Comparison of ENCODE assay signal across 18 cellular contexts in the genomic region with DNA sequence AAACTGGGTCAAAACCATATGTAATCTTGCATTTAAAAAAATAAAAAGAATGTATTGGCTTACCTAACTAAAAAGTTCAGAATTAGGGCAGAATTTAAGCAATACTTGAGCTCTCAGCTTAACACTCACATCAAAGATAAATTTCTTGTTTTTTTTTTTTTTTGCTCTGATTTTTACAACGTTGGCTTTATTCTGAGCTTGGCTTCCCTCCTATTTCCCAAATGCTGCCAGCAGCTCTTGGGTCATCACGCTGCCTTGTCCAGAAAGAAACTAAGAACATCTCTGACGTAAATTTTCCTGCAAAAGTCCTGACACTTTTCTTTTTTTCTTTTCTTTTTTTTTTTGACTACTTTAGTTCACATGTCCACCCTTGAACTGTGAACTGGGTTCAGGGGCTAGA.
A peak's percentile ranks its signal among the peaks of the same experiment; 100 is the strongest.
DNase-seq lines count a peak whose midpoint lies in the region; ATAC-seq and TF ChIP-seq lines count a peak whose summit lies in the region.
"Had no signal": no experiment of that assay in that cellular context is flagged by ENCODE, and none has a peak within 500 bp of the region (broad histone marks: within the 10 kb centered on the region; RNA-seq: fewer than 3 reads in every experiment).

No MANE protein-coding gene starts in this region.

- peak overlapping the region in 9 of 10 donors; percentile 8 to 74 (median 60) for H3K4me3 Mint-ChIP-seq in naive thymus-derived CD8-positive, alpha-beta T cell
- H3K4me3 Mint-ChIP-seq in endothelial cell (ENCODE audit: unreplicated experiment), result no peak overlapping the region
- H3K4me3 Mint-ChIP-seq: naive B cell; stimulated activated memory B cell treated with anti-CD40 and anti-IgM and Interleukin-4, amounts not matched to agents 10 μg/mL and 1 μg/mL and 100 μg/mL, for 72 hours had no signal

- no peak for TF ChIP-seq CTCF in ascending aorta (IDR thresholded peaks at IDR 0.05)
- TF ChIP-seq CTCF in heart right ventricle (IDR thresholded peaks at IDR 0.05), result no peak
- no peak for TF ChIP-seq CTCF in tibial artery (IDR thresholded peaks at IDR 0.05)
- no peak for TF ChIP-seq CTCF in endothelial cell (IDR thresholded peaks at IDR 0.05; ENCODE audit: unreplicated experiment)

- H3K4me1 Mint-ChIP-seq in naive thymus-derived CD8-positive, alpha-beta T cell, result peaks cover 13 to 35% (median 27%) of the 10 kb centered on the region in 4 donors
- H3K4me1 Mint-ChIP-seq in endothelial cell (ENCODE audit: unreplicated experiment), result no peaks in the 10 kb centered on the region
- H3K4me1 Mint-ChIP-seq: naive B cell; stimulated activated memory B cell treated with anti-CD40 and anti-IgM and Interleukin-4, amounts not matched to agents 10 μg/mL and 1 μg/mL and 100 μg/mL, for 72 hours had no signal

- peaks cover 0 to 32% (median 15%) of the 10 kb centered on the region in 9 donors for H3K9me3 Mint-ChIP-seq in naive thymus-derived CD8-positive, alpha-beta T cell
- H3K9me3 Mint-ChIP-seq in endothelial cell (ENCODE audit: unreplicated experiment), result no peaks in the 10 kb centered on the region

- H3K27ac Mint-ChIP-seq in naive thymus-derived CD8-positive, alpha-beta T cell, result peak overlapping the region; percentile 17 to 91 (median 58)
- no peak overlapping the region for H3K27ac Mint-ChIP-seq in endothelial cell (ENCODE audit: unreplicated experiment)
- H3K27ac Mint-ChIP-seq: stimulated activated memory B cell treated with anti-CD40 and anti-IgM and Interleukin-4, amounts not matched to agents 10 μg/mL and 1 μg/mL and 100 μg/mL, for 72 hours had no signal

- peaks cover 0 to 7% of the 10 kb centered on the region in 2 donors for H3K9me3 ChIP-seq in ascending aorta
- H3K9me3 ChIP-seq in heart right ventricle, result peaks cover 0 to 37% (median 5%) of the 10 kb centered on the region in 11 donors
- H3K9me3 ChIP-seq in tibial artery, result peaks cover 0 to 15% (median 4%) of the 10 kb centered on the region in 3 donors
- H3K9me3 ChIP-seq: upper lobe of left lung had no signal

- peak in 5 of 8 donors; percentile 47 to 63 (median 51) for ATAC-seq in heart right ventricle
- no peak for ATAC-seq in naive thymus-derived CD8-positive, alpha-beta T cell
- ATAC-seq: foreskin keratinocyte; left colon; stimulated activated memory B cell treated with anti-CD40 and anti-IgM and Interleukin-4, amounts not matched to agents 10 μg/mL and 1 μg/mL and 100 μg/mL, for 72 hours had no signal

- POLR2A ChIA-PET in naive thymus-derived CD8-positive, alpha-beta T cell (lab: Charles Lee), result interaction anchor here (1.3 kb wide), 2 partner anchors 151 to 162 kb away, joined by 3 to 5 read pairs; a partner anchor contains a TSS

- 59 to 65% methylated on average over 3 of the region's 3 CpGs for WGBS in heart right ventricle, 2 donors

- H3K4me3 ChIP-seq in ascending aorta, result no peak overlapping the region
- no peak overlapping the region for H3K4me3 ChIP-seq in heart right ventricle
- H3K4me3 ChIP-seq in tibial artery, result no peak overlapping the region
- H3K4me3 ChIP-seq: upper lobe of left lung had no signal

- H3K27me3 ChIP-seq in ascending aorta (no peaks in the 10 kb centered on the region), heart right ventricle (no peaks in the 10 kb centered on the region), tibial artery (no peaks in the 10 kb centered on the region)
- H3K27me3 ChIP-seq: foreskin keratinocyte, upper lobe of left lung had no signal

- H3K36me3 ChIP-seq in ascending aorta, result no peaks in the 10 kb centered on the region
- no peaks in the 10 kb centered on the region for H3K36me3 ChIP-seq in heart right ventricle
- H3K36me3 ChIP-seq in tibial artery, result no peaks in the 10 kb centered on the region
- H3K36me3 ChIP-seq: upper lobe of left lung had no signal

- DNase-seq in ascending aorta (ENCODE audit: low spot score in 2 of 2), result peak in 1 of 2 donors; percentile 84
- DNase-seq in heart right ventricle, result no peak
- no peak for DNase-seq in naive thymus-derived CD8-positive, alpha-beta T cell
- DNase-seq in tibial artery, result peak; percentile 76 to 90
- DNase-seq in HCEC 1CT, result no peak
- no peak for DNase-seq in stimulated activated CD4-positive, alpha-beta T cell treated with anti-CD3 and anti-CD28 coated beads, Interleukin-2, amount 100 ng/mL, for 24 hours
- DNase-seq in activated CD4-positive, alpha-beta T cell treated with anti-CD3 and anti-CD28 coated beads for 48 hours, result no peak
- DNase-seq in endothelial cell (ENCODE audit: low spot score), result no peak
- DNase-seq: activated CD4-positive, CD25-positive, alpha-beta regulatory T cell; amniotic stem cell; cerebellar nuclear complex; DMS79 treated with DMSO at 0.1 percent for 48 hours; foreskin keratinocyte; left colon; naive B cell; NCI-H1436; upper lobe of left lung had no signal

- no peaks in the 10 kb centered on the region for H3K27me3 Mint-ChIP-seq in naive thymus-derived CD8-positive, alpha-beta T cell
- H3K27me3 Mint-ChIP-seq in endothelial cell (ENCODE audit: unreplicated experiment), result no peaks in the 10 kb centered on the region
- H3K27me3 Mint-ChIP-seq: naive B cell; stimulated activated memory B cell treated with anti-CD40 and anti-IgM and Interleukin-4, amounts not matched to agents 10 μg/mL and 1 μg/mL and 100 μg/mL, for 72 hours had no signal

- peaks cover 0 to 20% (median 13%) of the 10 kb centered on the region in 3 donors for H3K36me3 Mint-ChIP-seq in naive thymus-derived CD8-positive, alpha-beta T cell
- H3K36me3 Mint-ChIP-seq in endothelial cell (ENCODE audit: low read depth, unreplicated experiment), result peaks cover 6% of the 10 kb centered on the region

- peak overlapping the region; percentile 69 to 72 for H3K27ac ChIP-seq in ascending aorta
- peak overlapping the region in 6 of 10 donors; percentile 29 to 76 (median 46) for H3K27ac ChIP-seq in heart right ventricle
- peak overlapping the region; percentile 70 to 73 for H3K27ac ChIP-seq in tibial artery
- H3K27ac ChIP-seq: foreskin keratinocyte had no signal

- intact Hi-C loops in ascending aorta (cut with DNase I) (loop anchor here (2.0 kb wide), 1 partner anchor 41 kb away; no protein-coding TSS in a partner anchor), heart right ventricle (cut with DNase I) (loop anchor here in 4 of 10 donors (5.0 to 10.0 kb wide), 4 partner anchors 41 to 239 kb away; a partner anchor contains a TSS), tibial artery (cut with DNase I; ENCODE audit: low total_unique reads) (no loop called here)

- H3K4me1 ChIP-seq in ascending aorta (peaks cover 3 to 12% of the 10 kb centered on the region in 2 donors), heart right ventricle (peaks cover 0 to 46% (median 9%) of the 10 kb centered on the region in 9 donors), tibial artery (peaks cover 0 to 59% (median 19%) of the 10 kb centered on the region in 4 donors)
- H3K4me1 ChIP-seq: foreskin keratinocyte had no signal

Comparison
In these comparisons a context has a peak if more than half of its experiments do, and no peak if none do; other contexts are left out.
1. DNase-seq: peak in tibial artery (2 of 2); none in heart right ventricle (0 of 2), naive thymus-derived CD8-positive, alpha-beta T cell (0 of 10), HCEC 1CT (single experiment), stimulated activated CD4-positive, alpha-beta T cell treated with anti-CD3 and anti-CD28 coated beads, Interleukin-2, amount 100 ng/mL, for 24 hours (0 of 2), activated CD4-positive, alpha-beta T cell treated with anti-CD3 and anti-CD28 coated beads for 48 hours (single experiment) and endothelial cell (single experiment).
2. ATAC-seq: peak in heart right ventricle (5 of 8); none in naive thymus-derived CD8-positive, alpha-beta T cell (0 of 2).
3. Peak in every context shown above with its lines, with median percentiles within 50 percentile points of each other: H3K27ac ChIP-seq.